9 cellular contexts compared by ENCODE assay signal in genomic region chr12:57850924-57851323, GRCh38. TPM values are rescaled to one million over a fixed set of nuclear protein-coding genes. Genes with fewer than 3 reads are reported as not detected.
DNase-seq lines count a peak whose midpoint lies in the region; ATAC-seq and TF ChIP-seq lines count a peak whose summit lies in the region.
"Had no signal": no experiment of that assay in that cellular context is flagged by ENCODE, and none has a peak within 500 bp of the region (broad histone marks: within the 10 kb centered on the region; RNA-seq: fewer than 3 reads in every experiment).

No MANE protein-coding gene starts in this region.

- peak overlapping the region in 37 of 59 donors; percentile 7 to 100 (median 55) for H3K27ac ChIP-seq in dorsolateral prefrontal cortex
- H3K27ac ChIP-seq in tibial artery: peak overlapping the region; percentile 92 to 97

- H3K36me3 ChIP-seq in tibial artery: peaks cover 0 to under 1% (median 0%) of the 10 kb centered on the region in 3 donors

- no peak overlapping the region for H3K4me3 ChIP-seq in dorsolateral prefrontal cortex
- no peak overlapping the region for H3K4me3 ChIP-seq in tibial artery

- no peak overlapping the region for H3K27ac Mint-ChIP-seq in activated naive CD8-positive, alpha-beta T cell treated with anti-CD3 and anti-CD28 coated beads, Interleukin-2, amount 50 U/mL, for 24 hours
- no peak overlapping the region for H3K27ac Mint-ChIP-seq in activated naive CD8-positive, alpha-beta T cell treated with anti-CD3 and anti-CD28 coated beads for 36 hours
- H3K27ac Mint-ChIP-seq in activated T-cell treated with anti-CD3 and anti-CD28 coated beads, Interleukin-2, amount 50 U/mL, for 24 hours: no peak overlapping the region

- peaks cover 0 to 50% (median 38%) of the 10 kb centered on the region in 4 donors for H3K4me1 ChIP-seq in tibial artery

- H3K9me3 ChIP-seq in tibial artery: no peaks in the 10 kb centered on the region

- H3K4me3 Mint-ChIP-seq in activated naive CD8-positive, alpha-beta T cell treated with anti-CD3 and anti-CD28 coated beads, Interleukin-2, amount 50 U/mL, for 24 hours: no peak overlapping the region
- H3K4me3 Mint-ChIP-seq in activated naive CD8-positive, alpha-beta T cell treated with anti-CD3 and anti-CD28 coated beads for 36 hours: no peak overlapping the region
- H3K4me3 Mint-ChIP-seq in activated T-cell treated with anti-CD3 and anti-CD28 coated beads, Interleukin-2, amount 50 U/mL, for 24 hours: no peak overlapping the region
- H3K4me3 Mint-ChIP-seq: activated T-cell treated with anti-CD3 and anti-CD28 coated beads, Interleukin-2, amount 50 U/mL, for 4 hours had no signal

- no peaks in the 10 kb centered on the region for H3K36me3 Mint-ChIP-seq in activated naive CD8-positive, alpha-beta T cell treated with anti-CD3 and anti-CD28 coated beads, Interleukin-2, amount 50 U/mL, for 24 hours (ENCODE audit: low read depth)
- H3K36me3 Mint-ChIP-seq in activated naive CD8-positive, alpha-beta T cell treated with anti-CD3 and anti-CD28 coated beads for 36 hours: no peaks in the 10 kb centered on the region
- no peaks in the 10 kb centered on the region for H3K36me3 Mint-ChIP-seq in activated T-cell treated with anti-CD3 and anti-CD28 coated beads, Interleukin-2, amount 50 U/mL, for 24 hours (ENCODE audit: low read depth)

- DNase-seq in activated naive CD8-positive, alpha-beta T cell treated with anti-CD3 and anti-CD28 coated beads, Interleukin-2, amount 50 U/mL, for 24 hours: no peak
- DNase-seq in activated naive CD8-positive, alpha-beta T cell treated with anti-CD3 and anti-CD28 coated beads for 36 hours: no peak
- no peak for DNase-seq in dorsolateral prefrontal cortex
- DNase-seq in tibial artery: no peak
- DNase-seq in activated T-cell treated with anti-CD3 and anti-CD28 coated beads, Interleukin-2, amount 50 U/mL, for 24 hours: no peak
- DNase-seq in ureter (ENCODE audit: low spot score): no peak
- DNase-seq: activated T-cell treated with anti-CD3 and anti-CD28 coated beads, Interleukin-2, amount 50 U/mL, for 4 hours had no signal

- no peaks in the 10 kb centered on the region for H3K9me3 Mint-ChIP-seq in activated naive CD8-positive, alpha-beta T cell treated with anti-CD3 and anti-CD28 coated beads, Interleukin-2, amount 50 U/mL, for 24 hours
- H3K9me3 Mint-ChIP-seq in activated naive CD8-positive, alpha-beta T cell treated with anti-CD3 and anti-CD28 coated beads for 36 hours: no peaks in the 10 kb centered on the region
- no peaks in the 10 kb centered on the region for H3K9me3 Mint-ChIP-seq in activated T-cell treated with anti-CD3 and anti-CD28 coated beads, Interleukin-2, amount 50 U/mL, for 24 hours
- H3K9me3 Mint-ChIP-seq: activated T-cell treated with anti-CD3 and anti-CD28 coated beads, Interleukin-2, amount 50 U/mL, for 4 hours had no signal

- peaks cover 28% of the 10 kb centered on the region for H3K27me3 Mint-ChIP-seq in activated naive CD8-positive, alpha-beta T cell treated with anti-CD3 and anti-CD28 coated beads, Interleukin-2, amount 50 U/mL, for 24 hours
- H3K27me3 Mint-ChIP-seq in activated naive CD8-positive, alpha-beta T cell treated with anti-CD3 and anti-CD28 coated beads for 36 hours: peaks cover 20% of the 10 kb centered on the region
- H3K27me3 Mint-ChIP-seq in activated T-cell treated with anti-CD3 and anti-CD28 coated beads, Interleukin-2, amount 50 U/mL, for 24 hours: peaks cover 23% of the 10 kb centered on the region

- H3K4me1 Mint-ChIP-seq in activated naive CD8-positive, alpha-beta T cell treated with anti-CD3 and anti-CD28 coated beads, Interleukin-2, amount 50 U/mL, for 24 hours: peaks cover 44% of the 10 kb centered on the region
- H3K4me1 Mint-ChIP-seq in activated naive CD8-positive, alpha-beta T cell treated with anti-CD3 and anti-CD28 coated beads for 36 hours: peaks cover 29% of the 10 kb centered on the region
- peaks cover 27% of the 10 kb centered on the region for H3K4me1 Mint-ChIP-seq in activated T-cell treated with anti-CD3 and anti-CD28 coated beads, Interleukin-2, amount 50 U/mL, for 24 hours (ENCODE audit: low read depth)

- H3K27me3 ChIP-seq in dorsolateral prefrontal cortex (no peaks in the 10 kb centered on the region), tibial artery (no peaks in the 10 kb centered on the region)

- TF ChIP-seq CTCF in dorsolateral prefrontal cortex (IDR thresholded peaks at IDR 0.05 in 54 of 56, conservative IDR thresholded peaks at IDR 0.05 in 2 of 56; ENCODE audit: low read depth in 1 of 56, partially characterized antibody in 56 of 56) (no peak), tibial artery (IDR thresholded peaks at IDR 0.05) (no peak)

- ATAC-seq in activated naive CD8-positive, alpha-beta T cell treated with anti-CD3 and anti-CD28 coated beads, Interleukin-2, amount 50 U/mL, for 24 hours: peak; percentile 22
- ATAC-seq in HG03565 (IDR thresholded peaks at IDR 0.05; ENCODE audit: unreplicated experiment): peak; percentile 36
- ATAC-seq in HG03460 (IDR thresholded peaks at IDR 0.05; ENCODE audit: unreplicated experiment): no peak
- ATAC-seq: activated T-cell treated with anti-CD3 and anti-CD28 coated beads, Interleukin-2, amount 50 U/mL, for 4 hours had no signal

- intact Hi-C loops in dorsolateral prefrontal cortex (cut with DNase I) (no loop called here), tibial artery (cut with DNase I; ENCODE audit: low total_unique reads) (no loop called here)

RNA-seq across cellular contexts. Expression of gene CTDSP2, which starts 4.4 kb away (rescaled TPM):
- total RNA-seq in activated naive CD8-positive, alpha-beta T cell treated with anti-CD3 and anti-CD28 coated beads for 36 hours: 10 to 100 TPM; 91.4 to 94.3 TPM
- total RNA-seq in dorsolateral prefrontal cortex (100 to 1,000 TPM in 102 of 120 experiments, 10 to 100 TPM in 18; 77.9 to 209 (median 117) TPM), ureter (130 TPM)

RNA-seq across cellular contexts. Expression of gene AVIL, which starts 32.4 kb away (rescaled TPM):
- 1 to 10 TPM; 1.2 to 1.8 TPM for total RNA-seq in activated naive CD8-positive, alpha-beta T cell treated with anti-CD3 and anti-CD28 coated beads for 36 hours
- total RNA-seq in dorsolateral prefrontal cortex: 10 to 100 TPM in 35 of 120 experiments, 1 to 10 TPM in 85; 2.1 to 25.8 (median 7.4) TPM
- total RNA-seq in ureter: 5.2 TPM
